ENCODE assay signal across 16 cellular contexts in genomic region chr19:30171138-30171635, GRCh38.
DNase-seq lines count a peak whose midpoint lies in the region; ATAC-seq and TF ChIP-seq lines count a peak whose summit lies in the region.
"Had no signal": no experiment of that assay in that cellular context is flagged by ENCODE, and none has a peak within 500 bp of the region (broad histone marks: within the 10 kb centered on the region; RNA-seq: fewer than 3 reads in every experiment).

No MANE protein-coding gene starts in this region.

- no peak for DNase-seq in H9
- peak; percentile 18 for DNase-seq in ecto neural progenitor cell (ENCODE audit: low spot score)
- no peak for DNase-seq in trophoblast cell
- no peak for DNase-seq in NOMO-1 (lab: John Stamatoyannopoulos, UW; ENCODE audit: unreplicated experiment in 2 of 2)
- DNase-seq in NCI-H1436 treated with DMSO at 0.1 percent for 48 hours (lab: John Stamatoyannopoulos, UW): no peak
- DNase-seq: Caco-2; CD8-positive, alpha-beta T cell; DND-41; GDM1; GOT3; Kasumi-1; KBM-7 had no signal

- peaks cover 2% of the 10 kb centered on the region; the same call in 1 of the 2 replicates for H3K27me3 Mint-ChIP-seq in H9 (ENCODE audit: low read depth)

- H3K27me3 ChIP-seq in H9 (ENCODE audit: insufficient read depth, low read length) (no peaks in the 10 kb centered on the region), trophoblast cell (ENCODE audit: insufficient read depth, low read length) (no peaks in the 10 kb centered on the region)

- H4K5ac ChIP-seq in H9 (ENCODE audit: insufficient read length, low read depth, low read length): peak overlapping the region; percentile 35

- no peaks in the 10 kb centered on the region for H3K23me2 ChIP-seq in H9 (ENCODE audit: insufficient read length, low read depth, low read length, poor library complexity, severe bottlenecking)

- 98% methylated on average over 3 of the region's 3 CpGs for WGBS in H9 (ENCODE audit: extremely low coverage, insufficient read length, low lambda C conversion rate)
- WGBS in trophoblast cell (ENCODE audit: extremely low coverage, insufficient coverage, insufficient read length): 100% methylated on average over 2 of the region's 3 CpGs

- H2AK5ac ChIP-seq in H9 (ENCODE audit: insufficient read length, low read length): no peak overlapping the region
- H2AK5ac ChIP-seq in trophoblast cell (ENCODE audit: low read length): no peak overlapping the region

- H3K36me3 Mint-ChIP-seq in H9 (ENCODE audit: insufficient read depth in 1 of 3, low read depth in 3 of 3): peaks cover 0 to under 1% (median 0%) of the 10 kb centered on the region in 3 experiments; a peak in 1 of 7 replicates
- H3K36me3 Mint-ChIP-seq: CD14-positive monocyte; CD8-positive, alpha-beta T cell had no signal

- TF ChIP-seq CTCF in H9 (conservative IDR thresholded peaks at IDR 0.05) (no peak), VCaP (conservative IDR thresholded peaks at IDR 0.05) (no peak)

- no peak overlapping the region for H3K23ac ChIP-seq in H9 (ENCODE audit: insufficient read length, low read depth, low read length)
- peak overlapping the region; percentile 37 for H3K23ac ChIP-seq in trophoblast cell (ENCODE audit: low read length)

- H2BK15ac ChIP-seq in H9 (ENCODE audit: low read depth, low read length): no peak overlapping the region

- H3K4ac ChIP-seq in H9 (ENCODE audit: low read depth, low read length) (no peak overlapping the region), trophoblast cell (ENCODE audit: low read depth, low read length) (no peak overlapping the region)

- H4K91ac ChIP-seq in H9 (ENCODE audit: insufficient read length, low read depth, low read length) (no peak overlapping the region), trophoblast cell (ENCODE audit: low read depth, low read length) (no peak overlapping the region)

- ATAC-seq in HG02571 (IDR thresholded peaks at IDR 0.05; ENCODE audit: unreplicated experiment): no peak
- ATAC-seq: CD8-positive, alpha-beta T cell; HCT116 had no signal

- H3K79me1 ChIP-seq in H9 (ENCODE audit: insufficient read depth, low read depth, low read length, poor library complexity, severe bottlenecking) (no peaks in the 10 kb centered on the region), trophoblast cell (ENCODE audit: low read length) (no peaks in the 10 kb centered on the region)

- H2BK5ac ChIP-seq in H9 (ENCODE audit: insufficient read length, low read length): no peak overlapping the region
- H2BK5ac ChIP-seq in trophoblast cell (ENCODE audit: low read depth, low read length, poor library complexity): no peak overlapping the region

- no peak overlapping the region for H4K8ac ChIP-seq in H9 (replicated peaks; ENCODE audit: insufficient read length, low read depth, low read length)
- H4K8ac ChIP-seq in trophoblast cell (ENCODE audit: low read depth, low read length): no peak overlapping the region

- H3K14ac ChIP-seq in H9 (ENCODE audit: insufficient read depth, low read length) (no peak overlapping the region), trophoblast cell (ENCODE audit: low read length) (no peak overlapping the region)

- H3K27ac Mint-ChIP-seq in H9: no peak overlapping the region
- H3K27ac Mint-ChIP-seq: CD14-positive monocyte; CD8-positive, alpha-beta T cell had no signal

- no peak overlapping the region for H4K12ac ChIP-seq in trophoblast cell (ENCODE audit: low read depth, low read length)

- no peak overlapping the region for H3K56ac ChIP-seq in H9 (ENCODE audit: insufficient read length, low read depth, low read length)

- H3K27ac ChIP-seq in H9 (ENCODE audit: insufficient read length, low read depth, low read length): no peak overlapping the region
- H3K27ac ChIP-seq in VCaP: peak overlapping the region; percentile 80; the same call in 1 of the 2 replicates
- no peak overlapping the region for H3K27ac ChIP-seq in trophoblast cell (ENCODE audit: low read depth, low read length)

- H2BK120ac ChIP-seq in H9 (ENCODE audit: low read depth, low read length, poor library complexity, severe bottlenecking) (no peak overlapping the region), trophoblast cell (ENCODE audit: insufficient read depth, low read length, poor library complexity) (no peak overlapping the region)

- H3K4me2 ChIP-seq in H9 (ENCODE audit: insufficient read depth, insufficient read length, low read length) (no peak overlapping the region), trophoblast cell (ENCODE audit: low read length) (no peak overlapping the region)

- no peak overlapping the region for H3K18ac ChIP-seq in H9 (ENCODE audit: insufficient read length, low read depth, low read length)
- no peak overlapping the region for H3K18ac ChIP-seq in trophoblast cell (ENCODE audit: low read length)

- H3T11ph ChIP-seq in H9 (ENCODE audit: low read length): no peak overlapping the region

- no peaks in the 10 kb centered on the region for H3K9me3 Mint-ChIP-seq in H9
- H3K9me3 Mint-ChIP-seq: CD8-positive, alpha-beta T cell had no signal

- H4K20me1 ChIP-seq in H9 (ENCODE audit: control insufficient read depth, insufficient read depth, insufficient read length): no peaks in the 10 kb centered on the region

- no peak overlapping the region for H3K4me3 ChIP-seq in trophoblast cell (ENCODE audit: low read depth, low read length)

- H2BK20ac ChIP-seq in H9 (ENCODE audit: low read depth, low read length, poor library complexity, severe bottlenecking): no peak overlapping the region

- no peak overlapping the region for H2AFZ ChIP-seq in H9 (ENCODE audit: low read length)
- H2AFZ ChIP-seq in trophoblast cell (ENCODE audit: insufficient read depth, low read length, poor library complexity): no peak overlapping the region

- no peaks in the 10 kb centered on the region for H3K36me3 ChIP-seq in trophoblast cell (ENCODE audit: control insufficient read depth in 1 of 2, insufficient read depth in 2 of 2, low read length in 2 of 2)

- no peaks in the 10 kb centered on the region for H3K4me1 ChIP-seq in H9 (ENCODE audit: insufficient read depth, low read length)
- H3K4me1 ChIP-seq in trophoblast cell (ENCODE audit: control insufficient read depth in 1 of 2, insufficient read depth in 2 of 2, low read length in 2 of 2): no peaks in the 10 kb centered on the region
- H3K4me1 ChIP-seq: Caco-2 had no signal

- H3K9ac ChIP-seq in H9 (ENCODE audit: extremely low read depth, insufficient read length, low read length) (no peak overlapping the region), trophoblast cell (ENCODE audit: low read length) (no peak overlapping the region)

- H3K79me2 ChIP-seq in H9 (ENCODE audit: insufficient read depth, low read length): no peaks in the 10 kb centered on the region
- no peaks in the 10 kb centered on the region for H3K79me2 ChIP-seq in trophoblast cell (ENCODE audit: control insufficient read depth, insufficient read depth, low read length, poor library complexity)

- peaks cover 0 to 2% of the 10 kb centered on the region in 2 experiments; a peak in 2 of 4 replicates for H3K4me1 Mint-ChIP-seq in H9
- H3K4me1 Mint-ChIP-seq: CD14-positive monocyte had no signal

- no peak overlapping the region for H3K4me3 Mint-ChIP-seq in H9
- H3K4me3 Mint-ChIP-seq: CD14-positive monocyte; CD8-positive, alpha-beta T cell had no signal

- no peaks in the 10 kb centered on the region for H3K9me3 ChIP-seq in H9 (ENCODE audit: control insufficient read depth, low read depth, low read length)
- peaks cover 10% of the 10 kb centered on the region for H3K9me3 ChIP-seq in trophoblast cell (ENCODE audit: insufficient read depth, low read depth, low read length)
- H3K9me3 ChIP-seq: Caco-2 had no signal

- H2BK12ac ChIP-seq in H9 (ENCODE audit: insufficient read length, low read depth, low read length) (no peak overlapping the region), trophoblast cell (ENCODE audit: low read length) (no peak overlapping the region)
